In genomic region chr9:135889564-135890189, GRCh38 we compare ENCODE assay signal across 21 cellular contexts. TPM values are rescaled to one million over a fixed set of nuclear protein-coding genes. Genes with fewer than 3 reads are reported as not detected.
DNase-seq lines count a peak whose midpoint lies in the region; ATAC-seq and TF ChIP-seq lines count a peak whose summit lies in the region.
"Had no signal": no experiment of that assay in that cellular context is flagged by ENCODE, and none has a peak within 500 bp of the region (broad histone marks: within the 10 kb centered on the region; RNA-seq: fewer than 3 reads in every experiment).

No MANE protein-coding gene starts in this region.

- no peaks in the 10 kb centered on the region; the same call in 2 of the 3 replicates for H3K36me3 Mint-ChIP-seq in GM23338 (ENCODE audit: low read depth)
- H3K36me3 Mint-ChIP-seq: activated naive CD4-positive, alpha-beta T cell treated with anti-CD3 and anti-CD28 coated beads, Interleukin-2, amount 50 U/mL, for 24 hours; T-cell had no signal

- H4K91ac ChIP-seq in trophoblast cell (ENCODE audit: low read depth, low read length): no peak overlapping the region

- peaks cover 7% of the 10 kb centered on the region for H3F3A ChIP-seq in GM23338 (replicated peaks; ENCODE audit: low read depth)

- H3K4me2 ChIP-seq in GM23338: 0 out of 2 replicates have a peak overlapping the region, but pooled peaks have one; percentile 26
- no peak overlapping the region for H3K4me2 ChIP-seq in trophoblast cell (ENCODE audit: low read length)

- H3K14ac ChIP-seq in trophoblast cell (ENCODE audit: low read length): no peak overlapping the region

- DNase-seq in GM23338 (ENCODE audit: low spot score) (no peak), RWPE2 (ENCODE audit: low spot score) (no peak), foreskin keratinocyte (no peak), trophoblast cell (no peak), HPDE6-E6E7 (ENCODE audit: extremely low spot score) (no peak)
- DNase-seq in stimulated activated naive CD4-positive, alpha-beta T cell treated with Interleukin-2 at 50 U/mL for 16 hours (lab: John Stamatoyannopoulos, UW): no peak
- DNase-seq: activated CD4-positive, alpha-beta memory T cell treated with anti-CD3 and anti-CD28 coated beads, Interleukin-2, amount 10 ng/mL, durations not matched to agents 7 days and 5 days; activated T-cell treated with anti-CD3 and anti-CD28 coated beads, Interleukin-2, amount 50 U/mL, for 4 hours; AML-193; cortex of kidney; GF-D8; left lung; MG63; NCI-H1694; NCI-H446 treated with DMSO at 0.1 percent for 48 hours; Right ventricle myocardium superior; stimulated activated CD4-positive, alpha-beta T cell treated with anti-CD3 and anti-CD28 coated beads, Interleukin-4, amount 100 ng/mL, for 24 hours; T-cell had no signal

- no peak overlapping the region for H2AK5ac ChIP-seq in trophoblast cell (ENCODE audit: low read length)

- TF ChIP-seq CTCF in GM23338 (conservative IDR thresholded peaks at IDR 0.05; ENCODE audit: low read depth in 2 of 2) (no peak), RWPE2 (IDR thresholded peaks at IDR 0.05; ENCODE audit: poor library complexity, severe bottlenecking) (no peak), foreskin keratinocyte (conservative IDR thresholded peaks at IDR 0.05) (no peak)

- H3K79me2 ChIP-seq in GM23338 (replicated peaks; ENCODE audit: insufficient read depth) (peaks cover 100% of the 10 kb centered on the region), trophoblast cell (ENCODE audit: control insufficient read depth, insufficient read depth, low read length, poor library complexity) (peaks cover 26% of the 10 kb centered on the region)

- peaks cover 12% of the 10 kb centered on the region for H3K27me3 Mint-ChIP-seq in GM23338 (ENCODE audit: insufficient read depth, low read depth, poor library complexity)
- H3K27me3 Mint-ChIP-seq: activated CD4-positive, alpha-beta memory T cell treated with anti-CD3 and anti-CD28 coated beads, Interleukin-2, amount 10 ng/mL, durations not matched to agents 7 days and 5 days; activated naive CD4-positive, alpha-beta T cell treated with anti-CD3 and anti-CD28 coated beads, Interleukin-2, amount 50 U/mL, for 24 hours; T-cell had no signal

- no peak overlapping the region; the same call in 2 of the 3 replicates for H3K4me3 Mint-ChIP-seq in GM23338
- H3K4me3 Mint-ChIP-seq: activated CD4-positive, alpha-beta memory T cell treated with anti-CD3 and anti-CD28 coated beads, Interleukin-2, amount 10 ng/mL, durations not matched to agents 7 days and 5 days; activated T-cell treated with anti-CD3 and anti-CD28 coated beads, Interleukin-2, amount 50 U/mL, for 4 hours had no signal

- H3K9ac ChIP-seq in trophoblast cell (ENCODE audit: low read length): no peak overlapping the region

- H3K4ac ChIP-seq in trophoblast cell (ENCODE audit: low read depth, low read length): peak overlapping the region; percentile 85

- H3K18ac ChIP-seq in trophoblast cell (ENCODE audit: low read length): no peak overlapping the region

- peak overlapping the region; percentile 86 for H3K27ac Mint-ChIP-seq in GM23338
- H3K27ac Mint-ChIP-seq: activated CD4-positive, alpha-beta memory T cell treated with anti-CD3 and anti-CD28 coated beads, Interleukin-2, amount 10 ng/mL, durations not matched to agents 7 days and 5 days; activated naive CD4-positive, alpha-beta T cell treated with anti-CD3 and anti-CD28 coated beads, Interleukin-2, amount 50 U/mL, for 24 hours had no signal

- H3K4me1 ChIP-seq in GM23338 (ENCODE audit: insufficient read depth) (peaks cover 42% of the 10 kb centered on the region), RWPE2 (ENCODE audit: insufficient read depth, poor library complexity, severe bottlenecking) (peaks cover 57% of the 10 kb centered on the region), foreskin keratinocyte (peaks cover 37% of the 10 kb centered on the region), trophoblast cell (ENCODE audit: control insufficient read depth in 1 of 2, insufficient read depth in 2 of 2, low read length in 2 of 2) (peaks cover 42 to 48% of the 10 kb centered on the region in 2 experiments)

- H3K36me3 ChIP-seq in GM23338 (ENCODE audit: insufficient read depth) (no peaks in the 10 kb centered on the region), RWPE2 (ENCODE audit: low read depth) (no peaks in the 10 kb centered on the region), trophoblast cell (ENCODE audit: control insufficient read depth in 1 of 2, insufficient read depth in 2 of 2, low read length in 2 of 2) (no peaks in the 10 kb centered on the region)
- H3K36me3 ChIP-seq: left lung, MG63 had no signal

- no peak overlapping the region for H2BK120ac ChIP-seq in trophoblast cell (ENCODE audit: insufficient read depth, low read length, poor library complexity)

- H4K20me1 ChIP-seq in GM23338 (replicated peaks; ENCODE audit: insufficient read depth): peaks cover 85% of the 10 kb centered on the region

- H4K8ac ChIP-seq in trophoblast cell (ENCODE audit: low read depth, low read length): no peak overlapping the region

- peak; percentile 13 for ATAC-seq in GM23338
- ATAC-seq in RWPE2 (ENCODE audit: low read depth): peak; percentile 55
- ATAC-seq in foreskin keratinocyte: no peak
- no peak for ATAC-seq in HG02610 (IDR thresholded peaks at IDR 0.05; ENCODE audit: unreplicated experiment)
- ATAC-seq: activated T-cell treated with anti-CD3 and anti-CD28 coated beads, Interleukin-2, amount 50 U/mL, for 4 hours; GM12878; left lung; T-cell had no signal

- H3K79me1 ChIP-seq in trophoblast cell (ENCODE audit: low read length): no peaks in the 10 kb centered on the region

- H4K12ac ChIP-seq in trophoblast cell (ENCODE audit: low read depth, low read length): no peak overlapping the region

- no peaks in the 10 kb centered on the region for H3K27me3 ChIP-seq in GM23338 (ENCODE audit: insufficient read depth)
- no peaks in the 10 kb centered on the region for H3K27me3 ChIP-seq in RWPE2 (ENCODE audit: insufficient read depth, poor library complexity, severe bottlenecking)
- no peaks in the 10 kb centered on the region for H3K27me3 ChIP-seq in foreskin keratinocyte
- H3K27me3 ChIP-seq in trophoblast cell (ENCODE audit: insufficient read depth, low read length): no peaks in the 10 kb centered on the region
- H3K27me3 ChIP-seq: left lung, MG63 had no signal

- H2AFZ ChIP-seq in GM23338 (no peak overlapping the region), trophoblast cell (ENCODE audit: insufficient read depth, low read length, poor library complexity) (no peak overlapping the region)

- no peak overlapping the region for H3K23ac ChIP-seq in trophoblast cell (ENCODE audit: low read length)

- H3K27ac ChIP-seq in GM23338 (ENCODE audit: low read depth): peak overlapping the region; percentile 72; the same call in 1 of the 2 replicates
- peak overlapping the region; percentile 54 for H3K27ac ChIP-seq in RWPE2 (ENCODE audit: poor library complexity, severe bottlenecking)
- peak overlapping the region; percentile 54 for H3K27ac ChIP-seq in foreskin keratinocyte
- no peak overlapping the region for H3K27ac ChIP-seq in trophoblast cell (ENCODE audit: low read depth, low read length)
- H3K27ac ChIP-seq: left lung had no signal

- no peaks in the 10 kb centered on the region for H3K9me2 ChIP-seq in GM23338 (ENCODE audit: insufficient read depth)

- H2BK12ac ChIP-seq in trophoblast cell (ENCODE audit: low read length): no peak overlapping the region

- H3K9me3 Mint-ChIP-seq in GM23338: no peaks in the 10 kb centered on the region
- H3K9me3 Mint-ChIP-seq: activated CD4-positive, alpha-beta memory T cell treated with anti-CD3 and anti-CD28 coated beads, Interleukin-2, amount 10 ng/mL, durations not matched to agents 7 days and 5 days; activated naive CD4-positive, alpha-beta T cell treated with anti-CD3 and anti-CD28 coated beads, Interleukin-2, amount 50 U/mL, for 24 hours; activated T-cell treated with anti-CD3 and anti-CD28 coated beads, Interleukin-2, amount 50 U/mL, for 4 hours; T-cell had no signal

- WGBS in trophoblast cell (ENCODE audit: extremely low coverage, insufficient coverage, insufficient read length): no CpG with 5 or more reads among the region's 19 CpGs

- no peak overlapping the region for H2BK5ac ChIP-seq in trophoblast cell (ENCODE audit: low read depth, low read length, poor library complexity)

- no peak overlapping the region for H3K4me3 ChIP-seq in GM23338
- H3K4me3 ChIP-seq in RWPE2 (ENCODE audit: severe bottlenecking): no peak overlapping the region
- H3K4me3 ChIP-seq in trophoblast cell (ENCODE audit: low read depth, low read length): no peak overlapping the region
- H3K4me3 ChIP-seq: GM12878, left lung, MG63 had no signal

- no peaks in the 10 kb centered on the region for H3K9me3 ChIP-seq in RWPE2 (ENCODE audit: severe bottlenecking)
- H3K9me3 ChIP-seq in trophoblast cell (ENCODE audit: insufficient read depth, low read depth, low read length): peaks cover 3% of the 10 kb centered on the region
- H3K9me3 ChIP-seq: left lung had no signal

- H3K4me1 Mint-ChIP-seq in GM23338: peaks cover 84% of the 10 kb centered on the region

RNA-seq across cellular contexts. Expression of gene CAMSAP1, which starts 17.7 kb away (rescaled TPM):
- 57.6 and 75.4 TPM in 2 replicates for total RNA-seq in GM23338 (2014; rRNA removed; shearing (Covaris generic))
- polyA plus RNA-seq in GM23338 (2016; fragmentation: Nextera tagmentation; extraction: Ambion mirVana): 6.9 and 8.2 TPM in 2 replicates
- total RNA-seq in foreskin keratinocyte: 17.5 and 20.1 TPM in 2 replicates
- polyA plus RNA-seq in foreskin keratinocyte: 3.5 and 4.4 TPM in 2 replicates
- 19.7 and 20.9 TPM in 2 replicates for polyA plus RNA-seq in trophoblast cell (2013)

Comparison
In these comparisons a context has a peak if more than half of its experiments do, and no peak if none do; other contexts are left out.
1. ATAC-seq: peak in GM23338 (single experiment) and RWPE2 (single experiment); none in foreskin keratinocyte (single experiment) and HG02610 (single experiment).